In genomic region chr10:7988985-7989384, GRCh38 we compare ENCODE assay signal across 25 cellular contexts.
DNase-seq lines count a peak whose midpoint lies in the region; ATAC-seq and TF ChIP-seq lines count a peak whose summit lies in the region.
"Had no signal": no experiment of that assay in that cellular context is flagged by ENCODE, and none has a peak within 500 bp of the region (broad histone marks: within the 10 kb centered on the region; RNA-seq: fewer than 3 reads in every experiment).

No MANE protein-coding gene starts in this region.

- H3K4me1 Mint-ChIP-seq in activated CD4-positive, alpha-beta T cell treated with anti-CD3 and anti-CD28 coated beads for 36 hours = no peaks in the 10 kb centered on the region
- H3K4me1 Mint-ChIP-seq: brain; immature natural killer cell; stimulated activated naive CD8-positive, alpha-beta T cell treated with anti-CD3 and anti-CD28 coated beads, Interleukin-15, amount 100 ng/mL, for 72 hours had no signal

- POLR2A ChIA-PET in activated CD4-positive, alpha-beta T cell treated with anti-CD3 and anti-CD28 coated beads for 36 hours (lab: Charles Lee) = no interaction called here
- POLR2A ChIA-PET in HEK293T (lab: Yijun Ruan, JAX) = no interaction called here

- peak; percentile 9 for DNase-seq in activated CD4-positive, alpha-beta T cell treated with anti-CD3 and anti-CD28 coated beads for 36 hours
- no peak for DNase-seq in activated CD4-positive, alpha-beta T cell treated with anti-CD3 and anti-CD28 coated beads for 48 hours
- DNase-seq in HEK293T (ENCODE audit: extremely low spot score) (peak; percentile 23), SK-N-DZ (ENCODE audit: low spot score) (peak; percentile 15), iPS-NIHi11 (ENCODE audit: low spot score) (peak; percentile 17), head of caudate nucleus (no peak)
- no peak for DNase-seq in activated naive CD4-positive, alpha-beta T cell treated with Interleukin-2 at 50 U/mL for 16 hours
- DNase-seq: activated T-cell treated with anti-CD3 and anti-CD28 coated beads, Interleukin-2, amount 50 U/mL, for 48 hours; CD4-positive, CD25-positive, alpha-beta regulatory T cell; gastrocnemius medialis; immature natural killer cell; left cardiac atrium; naive thymus-derived CD8-positive, alpha-beta T cell; NCI-H1417 treated with DMSO at 0.1 percent for 48 hours; NCI-H2081 treated with DMSO at 0.1 percent for 48 hours; NCI-H345; stimulated activated CD4-positive, alpha-beta T cell treated with anti-CD3 and anti-CD28 coated beads, Interleukin-12 subunit alpha, Interleukin-12 subunit beta, amount 100 ng/mL, for 4 hours; stimulated activated CD4-positive, alpha-beta T cell treated with anti-CD3 and anti-CD28 coated beads, Interleukin-2, amount 100 ng/mL, for 48 hours; stimulated activated naive CD8-positive, alpha-beta T cell treated with anti-CD3 and anti-CD28 coated beads, Interleukin-15, amount 100 ng/mL, for 72 hours; T-cell; tibial artery had no signal

- intact Hi-C loops in activated CD4-positive, alpha-beta T cell treated with anti-CD3 and anti-CD28 coated beads for 36 hours (cut with DNase I, micrococcal nuclease) = no loop called here
- intact Hi-C loops in head of caudate nucleus (cut with DNase I) = no loop called here

- CTCF ChIA-PET in activated CD4-positive, alpha-beta T cell treated with anti-CD3 and anti-CD28 coated beads for 36 hours (lab: Charles Lee) = interaction anchor here (0.6 kb wide), 2 partner anchors 114 to 1294 kb away, joined by 3 read pairs; no protein-coding TSS in a partner anchor
- CTCF ChIA-PET in HEK293T (lab: Yijun Ruan, JAX) = interaction anchor here (0.9 kb wide), 1 partner anchor 9 kb away, joined by 6 read pairs; no protein-coding TSS in a partner anchor

- H3K27ac Mint-ChIP-seq in activated CD4-positive, alpha-beta T cell treated with anti-CD3 and anti-CD28 coated beads for 36 hours = no peak overlapping the region
- H3K27ac Mint-ChIP-seq: brain; dendritic cell treated with granulocyte-macrophage colony-stimulating factor and Interleukin-4, amounts not matched to agents 40 ng/mL and 50 ng/mL, for 4 days; immature natural killer cell; stimulated activated naive CD8-positive, alpha-beta T cell treated with anti-CD3 and anti-CD28 coated beads, Interleukin-15, amount 100 ng/mL, for 72 hours; T-cell had no signal

- ATAC-seq in activated CD4-positive, alpha-beta T cell treated with anti-CD3 and anti-CD28 coated beads for 36 hours = no peak
- no peak for ATAC-seq in GM18868 (IDR thresholded peaks at IDR 0.05; ENCODE audit: unreplicated experiment)
- ATAC-seq: gastrocnemius medialis; left cardiac atrium; naive thymus-derived CD8-positive, alpha-beta T cell; sciatic nerve; stimulated activated naive CD8-positive, alpha-beta T cell treated with anti-CD3 and anti-CD28 coated beads, Interleukin-15, amount 100 ng/mL, for 72 hours; T-cell had no signal

- H3K36me3 Mint-ChIP-seq in activated CD4-positive, alpha-beta T cell treated with anti-CD3 and anti-CD28 coated beads for 36 hours (ENCODE audit: low read depth) = peaks cover 19% of the 10 kb centered on the region

- H3K9me3 Mint-ChIP-seq in activated CD4-positive, alpha-beta T cell treated with anti-CD3 and anti-CD28 coated beads for 36 hours (ENCODE audit: low read depth) = no peaks in the 10 kb centered on the region
- H3K9me3 Mint-ChIP-seq: brain; CD4-positive, CD25-positive, alpha-beta regulatory T cell; dendritic cell treated with granulocyte-macrophage colony-stimulating factor and Interleukin-4, amounts not matched to agents 40 ng/mL and 50 ng/mL, for 4 days; immature natural killer cell; naive thymus-derived CD8-positive, alpha-beta T cell; stimulated activated naive CD8-positive, alpha-beta T cell treated with anti-CD3 and anti-CD28 coated beads, Interleukin-15, amount 100 ng/mL, for 72 hours; T-cell had no signal

- no peak overlapping the region for H3K4me3 Mint-ChIP-seq in activated CD4-positive, alpha-beta T cell treated with anti-CD3 and anti-CD28 coated beads for 36 hours
- H3K4me3 Mint-ChIP-seq: brain; CD4-positive, CD25-positive, alpha-beta regulatory T cell; dendritic cell treated with granulocyte-macrophage colony-stimulating factor and Interleukin-4, amounts not matched to agents 40 ng/mL and 50 ng/mL, for 4 days; immature natural killer cell; naive thymus-derived CD8-positive, alpha-beta T cell; stimulated activated naive CD8-positive, alpha-beta T cell treated with anti-CD3 and anti-CD28 coated beads, Interleukin-15, amount 100 ng/mL, for 72 hours; T-cell had no signal

- no peaks in the 10 kb centered on the region for H3K27me3 Mint-ChIP-seq in activated CD4-positive, alpha-beta T cell treated with anti-CD3 and anti-CD28 coated beads for 36 hours
- H3K27me3 Mint-ChIP-seq: CD4-positive, CD25-positive, alpha-beta regulatory T cell; dendritic cell treated with granulocyte-macrophage colony-stimulating factor and Interleukin-4, amounts not matched to agents 40 ng/mL and 50 ng/mL, for 4 days; naive thymus-derived CD8-positive, alpha-beta T cell; stimulated activated naive CD8-positive, alpha-beta T cell treated with anti-CD3 and anti-CD28 coated beads, Interleukin-15, amount 100 ng/mL, for 72 hours; T-cell had no signal

TF ChIP-seq in HEK293T, 16 proteins besides CTCF, POLR2A, EP300 and RAD21:
- TF ChIP-seq CTBP1 (IDR thresholded peaks at IDR 0.05; ENCODE audit: borderline replicate concordance) (no peak), ARNT (IDR thresholded peaks at IDR 0.05) (no peak), TARDBP (IDR thresholded peaks at IDR 0.05) (no peak), BHLHE40 (IDR thresholded peaks at IDR 0.05; ENCODE audit: borderline replicate concordance) (no peak), FOXK2 (IDR thresholded peaks at IDR 0.05) (no peak), HDGF (IDR thresholded peaks at IDR 0.05; ENCODE audit: borderline replicate concordance) (no peak), SP1 (IDR thresholded peaks at IDR 0.05) (no peak), L3MBTL2 (conservative IDR thresholded peaks at IDR 0.05) (no peak), PKNOX1 (IDR thresholded peaks at IDR 0.05) (no peak), NFRKB (IDR thresholded peaks at IDR 0.05) (no peak), FOXA1 (IDR thresholded peaks at IDR 0.05) (no peak), ELF4 (IDR thresholded peaks at IDR 0.05) (no peak), ZNF384 (IDR thresholded peaks at IDR 0.05) (no peak), LEF1 (IDR thresholded peaks at IDR 0.05; ENCODE audit: borderline replicate concordance) (no peak), FOXM1 (IDR thresholded peaks at IDR 0.05; ENCODE audit: borderline replicate concordance) (no peak), SUZ12 (IDR thresholded peaks at IDR 0.05) (no peak)
TF ChIP-seq in HEK293T: peak in this region for 0.

Comparison
In these comparisons a context has a peak if more than half of its experiments do, and no peak if none do; other contexts are left out.
1. DNase-seq: peak in activated CD4-positive, alpha-beta T cell treated with anti-CD3 and anti-CD28 coated beads for 36 hours (single experiment), HEK293T (single experiment), SK-N-DZ (single experiment) and iPS-NIHi11 (single experiment); none in activated CD4-positive, alpha-beta T cell treated with anti-CD3 and anti-CD28 coated beads for 48 hours (single experiment), head of caudate nucleus (0 of 42) and activated naive CD4-positive, alpha-beta T cell treated with Interleukin-2 at 50 U/mL for 16 hours (single experiment).